In the genomic region with DNA sequence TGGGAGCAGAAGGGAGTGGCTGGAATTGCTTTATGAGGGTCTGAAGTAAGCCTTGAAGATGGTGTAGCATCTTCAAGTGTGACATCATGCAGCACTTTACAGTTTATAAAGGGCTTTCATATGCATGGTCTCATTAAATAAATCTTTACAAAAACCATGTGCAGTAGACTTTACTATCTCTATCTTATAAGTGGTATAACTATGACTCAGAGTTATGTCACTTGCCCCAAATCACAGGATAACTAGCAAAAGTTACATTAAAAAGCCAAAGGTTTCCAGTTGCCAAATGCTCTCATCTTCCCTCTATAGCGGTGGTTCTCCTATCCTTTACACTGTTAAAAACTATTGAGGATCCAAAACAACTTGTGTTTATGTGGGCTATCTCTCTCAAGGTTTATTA, we compare ENCODE assay signal across 17 cellular contexts.
"Had no signal": no experiment of that assay in that cellular context is flagged by ENCODE, and none has a peak within 500 bp of the region (broad histone marks: within the 10 kb centered on the region; RNA-seq: fewer than 3 reads in every experiment).

No MANE protein-coding gene starts in this region.

- H3K4me1 Mint-ChIP-seq: activated naive CD4-positive, alpha-beta T cell treated with anti-CD3 and anti-CD28 coated beads, Interleukin-2, amount 50 U/mL, for 24 hours; natural killer cell; stimulated activated memory B cell treated with anti-CD40 and anti-IgM and Interleukin-4, amounts not matched to agents 10 μg/mL and 1 μg/mL and 100 μg/mL, for 72 hours; T-helper 17 cell had no signal

- H3K27ac Mint-ChIP-seq: activated naive CD4-positive, alpha-beta T cell treated with anti-CD3 and anti-CD28 coated beads, Interleukin-2, amount 50 U/mL, for 24 hours; natural killer cell; stimulated activated memory B cell treated with anti-CD40 and anti-IgM and Interleukin-4, amounts not matched to agents 10 μg/mL and 1 μg/mL and 100 μg/mL, for 72 hours; T-helper 17 cell had no signal

- H3K36me3 Mint-ChIP-seq: activated naive CD4-positive, alpha-beta T cell treated with anti-CD3 and anti-CD28 coated beads, Interleukin-2, amount 50 U/mL, for 24 hours; natural killer cell; stimulated activated memory B cell treated with anti-CD40 and anti-IgM and Interleukin-4, amounts not matched to agents 10 μg/mL and 1 μg/mL and 100 μg/mL, for 72 hours had no signal

- H3K36me3 ChIP-seq: right atrium auricular region had no signal

- H3K4me1 ChIP-seq: foreskin keratinocyte had no signal

- H3K4me3 ChIP-seq: coronary artery, mucosa of descending colon, right atrium auricular region had no signal

- H3K9me3 Mint-ChIP-seq: activated naive CD4-positive, alpha-beta T cell treated with anti-CD3 and anti-CD28 coated beads, Interleukin-2, amount 50 U/mL, for 24 hours had no signal

- ATAC-seq: foreskin keratinocyte; mucosa of descending colon; natural killer cell; stimulated activated memory B cell treated with anti-CD40 and anti-IgM and Interleukin-4, amounts not matched to agents 10 μg/mL and 1 μg/mL and 100 μg/mL, for 72 hours; T-helper 17 cell had no signal

- H3K27me3 ChIP-seq: foreskin keratinocyte, right atrium auricular region had no signal

- DNase-seq: activated CD4-positive, CD25-positive, alpha-beta regulatory T cell; activated effector memory CD4-positive, alpha-beta T cell treated with Interleukin-2 at 50 U/mL for 16 hours; activated T-cell treated with anti-CD3 and anti-CD28 coated beads, Interleukin-2, amount 50 U/mL, for 1 hour; amniotic stem cell; effector memory CD4-positive, alpha-beta T cell; foreskin keratinocyte; head of caudate nucleus; mucosa of descending colon; natural killer cell; posterior cingulate gyrus; substantia nigra; T-helper 17 cell; trophoblast cell had no signal

- H3K27me3 Mint-ChIP-seq: activated naive CD4-positive, alpha-beta T cell treated with anti-CD3 and anti-CD28 coated beads, Interleukin-2, amount 50 U/mL, for 24 hours; stimulated activated memory B cell treated with anti-CD40 and anti-IgM and Interleukin-4, amounts not matched to agents 10 μg/mL and 1 μg/mL and 100 μg/mL, for 72 hours; T-helper 17 cell had no signal

- H3K4me3 Mint-ChIP-seq: activated naive CD4-positive, alpha-beta T cell treated with anti-CD3 and anti-CD28 coated beads, Interleukin-2, amount 50 U/mL, for 24 hours; natural killer cell; stimulated activated memory B cell treated with anti-CD40 and anti-IgM and Interleukin-4, amounts not matched to agents 10 μg/mL and 1 μg/mL and 100 μg/mL, for 72 hours; T-helper 17 cell had no signal

- H3K9me3 ChIP-seq: mucosa of descending colon, right atrium auricular region had no signal

- H3K27ac ChIP-seq: coronary artery, foreskin keratinocyte, right atrium auricular region had no signal
